Comparison of ENCODE assay signal across 16 cellular contexts in the genomic region with DNA sequence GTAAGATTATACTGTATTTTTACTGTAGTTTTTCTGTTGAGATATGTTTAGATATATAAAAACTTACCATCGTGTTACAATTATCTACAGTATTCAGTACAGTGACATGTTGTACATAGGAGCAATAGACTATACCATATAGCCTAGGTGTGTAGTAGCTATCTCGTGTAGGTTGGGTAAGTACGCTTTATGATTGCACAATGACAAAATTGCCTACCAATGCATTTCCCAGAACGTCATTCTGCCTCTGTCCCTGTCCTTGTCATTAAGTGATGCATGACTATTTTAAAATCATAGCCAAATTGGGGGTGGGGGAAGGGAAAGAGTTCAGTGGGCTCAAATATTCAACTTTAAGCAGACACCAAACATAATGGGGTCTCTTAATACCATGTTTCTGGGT.
DNase-seq lines count a peak whose midpoint lies in the region; ATAC-seq, FAIRE-seq and TF ChIP-seq lines count a peak whose summit lies in the region.
"Had no signal": no experiment of that assay in that cellular context is flagged by ENCODE, and none has a peak within 500 bp of the region (broad histone marks: within the 10 kb centered on the region; RNA-seq: fewer than 3 reads in every experiment).

No MANE protein-coding gene starts in this region.

- no peak overlapping the region for H3K27ac Mint-ChIP-seq in stimulated activated naive CD8-positive, alpha-beta T cell treated with anti-CD3 and anti-CD28 coated beads, Interleukin-15, amount 100 ng/mL, for 72 hours
- H3K27ac Mint-ChIP-seq in Calu3 (ENCODE audit: unreplicated experiment): no peak overlapping the region
- H3K27ac Mint-ChIP-seq: CD8-positive, alpha-beta T cell; H9 had no signal

- H2AFZ ChIP-seq in HepG2 (ENCODE audit: low read length) (no peak overlapping the region), IMR-90 (replicated peaks; ENCODE audit: low read length, poor library complexity) (no peak overlapping the region), K562 (ENCODE audit: low read depth, low read length) (no peak overlapping the region)

- FAIRE-seq in HepG2 (lab: Jason Lieb, UNC) (no peak), K562 (lab: Jason Lieb, UNC) (peak; percentile 57)
- FAIRE-seq: A204.1, GM12892, H1, HTR-8/SVneo had no signal

- peaks cover 5% of the 10 kb centered on the region for H3K4me1 Mint-ChIP-seq in stimulated activated naive CD8-positive, alpha-beta T cell treated with anti-CD3 and anti-CD28 coated beads, Interleukin-15, amount 100 ng/mL, for 72 hours
- H3K4me1 Mint-ChIP-seq in Calu3 (ENCODE audit: low read depth, unreplicated experiment): no peaks in the 10 kb centered on the region

- no peak for TF ChIP-seq RAD21 in HepG2 (CRISPR knock-in tag; IDR thresholded peaks at IDR 0.05)
- no peak for TF ChIP-seq RAD21 in IMR-90 (IDR thresholded peaks at IDR 0.05; ENCODE audit: low read length)
- TF ChIP-seq RAD21 in K562 (CRISPR knock-in tag; conservative IDR thresholded peaks at IDR 0.05 in 1 of 2, IDR thresholded peaks at IDR 0.05 in 1 of 2): no peak

- BruUV-seq in HepG2 (replicated peaks; lab: Mats Ljungman, UMichigan) (no TSS peak), IMR-90 (replicated peaks; lab: Mats Ljungman, UMichigan) (no TSS peak), K562 (replicated peaks; lab: Mats Ljungman, UMichigan) (no TSS peak), Calu3 (replicated peaks; lab: Mats Ljungman, UMichigan) (no TSS peak)

- H4K20me1 ChIP-seq in HepG2 (ENCODE audit: insufficient read depth, low read length) (no peaks in the 10 kb centered on the region), IMR-90 (ENCODE audit: insufficient read depth, low read length) (no peaks in the 10 kb centered on the region), K562 (replicated peaks; ENCODE audit: control insufficient read depth, insufficient read depth, low read length) (no peaks in the 10 kb centered on the region; the same call in 1 of the 2 replicates)

- no peak overlapping the region for H2BK120ac ChIP-seq in IMR-90 (ENCODE audit: low read depth, low read length)

- H3K4me1 ChIP-seq in HepG2 (ENCODE audit: insufficient read depth, low read length): peaks cover 48% of the 10 kb centered on the region
- peaks cover 0 to 2% (median 0%) of the 10 kb centered on the region in 4 donors for H3K4me1 ChIP-seq in right lobe of liver
- peaks cover 2% of the 10 kb centered on the region; the same call in 1 of the 2 replicates for H3K4me1 ChIP-seq in IMR-90 (ENCODE audit: control insufficient read depth, insufficient read depth, low read length)
- H3K4me1 ChIP-seq in K562 (replicated peaks in 1 of 2; ENCODE audit: control insufficient read depth in 2 of 2, insufficient read depth in 2 of 2, low read length in 2 of 2): peaks cover 0 to 15% of the 10 kb centered on the region in 2 experiments; a peak in 3 of 5 replicates

- TF ChIP-seq EP300 in HepG2 (IDR thresholded peaks at IDR 0.05; ENCODE audit: low read depth in 2 of 2, low read length in 2 of 2) (no peak), HepG2 (CRISPR knock-in tag; IDR thresholded peaks at IDR 0.05; ENCODE audit: borderline replicate concordance) (no peak), K562 (IDR thresholded peaks at IDR 0.05; ENCODE audit: low read length) (no peak)

- H3K9me3 Mint-ChIP-seq in stimulated activated naive CD8-positive, alpha-beta T cell treated with anti-CD3 and anti-CD28 coated beads, Interleukin-15, amount 100 ng/mL, for 72 hours: no peaks in the 10 kb centered on the region
- no peaks in the 10 kb centered on the region for H3K9me3 Mint-ChIP-seq in Calu3 (ENCODE audit: low read depth, unreplicated experiment)
- H3K9me3 Mint-ChIP-seq: CD8-positive, alpha-beta T cell; H9 had no signal

- DNase-seq in HepG2 (ENCODE audit: low spot score) (no peak), right lobe of liver (no peak), IMR-90 (no peak), K562 (ENCODE audit: extremely low read depth in 1 of 4, low spot score in 3 of 4) (no peak), Calu3 (no peak)
- no peak for DNase-seq in stimulated activated naive CD8-positive, alpha-beta T cell treated with anti-CD3 and anti-CD28 coated beads, Interleukin-15, amount 100 ng/mL, for 72 hours
- DNase-seq: AML-193; CD8-positive, alpha-beta T cell; DMS 273 treated with DMSO at 0.1 percent for 48 hours; DMS53; GDM1; H9 had no signal

- H3K27me3 ChIP-seq in HepG2 (ENCODE audit: control insufficient read depth in 1 of 2, insufficient read depth in 2 of 2, low read length in 2 of 2) (no peaks in the 10 kb centered on the region; a peak in 3 of 5 replicates), right lobe of liver (peaks cover 0 to 5% of the 10 kb centered on the region in 2 donors), IMR-90 (ENCODE audit: control insufficient read depth, insufficient read depth, low read length) (no peaks in the 10 kb centered on the region; the same call in 1 of the 2 replicates), K562 (ENCODE audit: control insufficient read depth in 2 of 2, insufficient read depth in 2 of 2, low read length in 2 of 2) (no peaks in the 10 kb centered on the region; a peak in 1 of 5 replicates)

- no peak overlapping the region for H3K4ac ChIP-seq in IMR-90 (ENCODE audit: low read depth, low read length)

- no peak overlapping the region for H3K14ac ChIP-seq in IMR-90 (replicated peaks; ENCODE audit: low read depth, low read length)

- peaks cover 39% of the 10 kb centered on the region for H3K27me3 Mint-ChIP-seq in stimulated activated naive CD8-positive, alpha-beta T cell treated with anti-CD3 and anti-CD28 coated beads, Interleukin-15, amount 100 ng/mL, for 72 hours
- peaks cover 22% of the 10 kb centered on the region for H3K27me3 Mint-ChIP-seq in Calu3 (ENCODE audit: unreplicated experiment)

- H2BK5ac ChIP-seq in IMR-90 (ENCODE audit: low read depth, low read length, poor library complexity, severe bottlenecking): no peak overlapping the region

- H3K36me3 Mint-ChIP-seq in Calu3 (ENCODE audit: insufficient read depth, unreplicated experiment): peaks cover 4% of the 10 kb centered on the region
- H3K36me3 Mint-ChIP-seq: CD8-positive, alpha-beta T cell had no signal

- no peaks in the 10 kb centered on the region for H3K9me3 ChIP-seq in HepG2 (ENCODE audit: low read length)
- H3K9me3 ChIP-seq in right lobe of liver: no peaks in the 10 kb centered on the region
- H3K9me3 ChIP-seq in IMR-90 (ENCODE audit: control insufficient read depth, insufficient read depth, low read length): no peaks in the 10 kb centered on the region
- no peaks in the 10 kb centered on the region for H3K9me3 ChIP-seq in K562 (replicated peaks; ENCODE audit: control insufficient read depth, insufficient read depth, low read depth, low read length)

- CTCF ChIA-PET in HepG2 (lab: Yijun Ruan, JAX; ENCODE audit: low intra/inter-chr PET ratio, low total read pairs) (no interaction called here), IMR-90 (lab: Yijun Ruan, JAX) (no interaction called here), K562 (lab: Yijun Ruan, JAX; ENCODE audit: low intra/inter-chr PET ratio) (no interaction called here), Calu3 (lab: Charles Lee) (no interaction called here)

- no peak overlapping the region for H3K4me3 Mint-ChIP-seq in stimulated activated naive CD8-positive, alpha-beta T cell treated with anti-CD3 and anti-CD28 coated beads, Interleukin-15, amount 100 ng/mL, for 72 hours
- H3K4me3 Mint-ChIP-seq in Calu3 (ENCODE audit: low read depth, unreplicated experiment): no peak overlapping the region
- H3K4me3 Mint-ChIP-seq: CD8-positive, alpha-beta T cell; H9 had no signal

- H2AK9ac ChIP-seq in IMR-90 (replicated peaks; ENCODE audit: low read depth, low read length, poor library complexity): no peak overlapping the region

- no peak overlapping the region for H3K56ac ChIP-seq in IMR-90 (ENCODE audit: extremely low read depth, insufficient read depth, low read length)

- H3K9ac ChIP-seq in HepG2 (ENCODE audit: insufficient read depth, low read depth, low read length): no peak overlapping the region
- no peak overlapping the region for H3K9ac ChIP-seq in IMR-90 (ENCODE audit: low read depth, low read length)
- H3K9ac ChIP-seq in K562 (ENCODE audit: insufficient read depth in 1 of 2, low read depth in 2 of 2, low read length in 2 of 2): no peak overlapping the region

- H3K4me3 ChIP-seq in HepG2 (replicated peaks in 1 of 3; ENCODE audit: insufficient read depth in 1 of 3, low read depth in 2 of 3, low read length in 3 of 3) (no peak overlapping the region), right lobe of liver (no peak overlapping the region), IMR-90 (ENCODE audit: insufficient read depth, low read depth, low read length) (no peak overlapping the region), K562 (no peak overlapping the region)

- H3K79me2 ChIP-seq in HepG2 (ENCODE audit: insufficient read depth, low read length) (peaks cover under 1% of the 10 kb centered on the region), K562 (ENCODE audit: control insufficient read depth, insufficient read depth, low read length) (peaks cover 2% of the 10 kb centered on the region; the same call in 2 of the 3 replicates)

- no peak overlapping the region for H2BK15ac ChIP-seq in IMR-90 (ENCODE audit: low read depth, low read length)

- dilution Hi-C loops in IMR-90 (cut with HindIII; ENCODE audit: low sequenced_read_pairs, unreplicated experiment): no loop called here

- ATAC-seq in HepG2 (no peak), right lobe of liver (no peak), IMR-90 (ENCODE audit: low read depth) (no peak), K562 (no peak)
- no peak for ATAC-seq in stimulated activated naive CD8-positive, alpha-beta T cell treated with anti-CD3 and anti-CD28 coated beads, Interleukin-15, amount 100 ng/mL, for 72 hours
- ATAC-seq: CD8-positive, alpha-beta T cell had no signal

- no peak overlapping the region for H3K23ac ChIP-seq in IMR-90 (ENCODE audit: low read depth, low read length)

- no peak overlapping the region for H4K5ac ChIP-seq in IMR-90 (ENCODE audit: low read depth, low read length)

- H2AK5ac ChIP-seq in IMR-90 (ENCODE audit: low read depth, low read length): no peak overlapping the region

- no peak overlapping the region for H2BK20ac ChIP-seq in IMR-90 (ENCODE audit: low read depth, low read length)

- no peak overlapping the region for H4K8ac ChIP-seq in IMR-90 (ENCODE audit: low read depth in 2 of 2, low read length in 2 of 2)

- 5% methylated on average over 4 of the region's 4 CpGs for WGBS in HepG2 (ENCODE audit: low lambda C conversion rate)
- 22% methylated on average over 3 of the region's 4 CpGs for WGBS in right lobe of liver (ENCODE audit: insufficient coverage, low coverage, low lambda C conversion rate, missing lambda C conversion rate)
- no CpG with 5 or more reads among the region's 4 CpGs for WGBS in IMR-90 (ENCODE audit: extremely low coverage in 2 of 2, insufficient read length in 1 of 2), 2 experiments
- 9% methylated on average over 4 of the region's 4 CpGs for WGBS in K562 (ENCODE audit: insufficient coverage, low coverage, missing lambda C conversion rate)

- no peak overlapping the region for H3K4me2 ChIP-seq in HepG2 (ENCODE audit: low read depth, low read length)
- H3K4me2 ChIP-seq in IMR-90 (ENCODE audit: low read depth, low read length): no peak overlapping the region
- H3K4me2 ChIP-seq in K562 (ENCODE audit: insufficient read depth, low read length): no peak overlapping the region

- H3K9me1 ChIP-seq in IMR-90 (ENCODE audit: insufficient read depth, low read length) (0 out of 2 replicates have a peak, but pooled peaks cover 4% of the 10 kb centered on the region), K562 (ENCODE audit: control insufficient read depth, insufficient read depth, low read length) (no peaks in the 10 kb centered on the region)

- POLR2A ChIA-PET in HepG2 (lab: Yijun Ruan, JAX) (no interaction called here), IMR-90 (lab: Charles Lee; ENCODE audit: unreplicated experiment) (no interaction called here), K562 (lab: Yijun Ruan, JAX) (no interaction called here)

- peaks cover 0 to under 1% of the 10 kb centered on the region in 2 experiments; a peak in 1 of 4 replicates for H3K79me1 ChIP-seq in IMR-90 (ENCODE audit: low read depth in 1 of 2, low read length in 2 of 2)

- H3K27ac ChIP-seq in HepG2 (ENCODE audit: extremely low read length, insufficient read depth, low read length): no peak overlapping the region
- no peak overlapping the region for H3K27ac ChIP-seq in right lobe of liver
- no peak overlapping the region for H3K27ac ChIP-seq in IMR-90 (ENCODE audit: insufficient read depth, low read length)
- no peak overlapping the region for H3K27ac ChIP-seq in K562 (ENCODE audit: extremely low read depth, low read depth, low read length)

- in situ Hi-C loops in HepG2 (cut with HindIII; ENCODE audit: extremely low pct_ligation_motif_present, low pct_unique_long_range_greater_than_20kb): loop anchor here (25.0 kb wide), 1 partner anchor 118 kb away; no protein-coding TSS in a partner anchor
- in situ Hi-C loops in IMR-90 (cut with MboI; ENCODE audit: low sequenced_read_pairs): no loop called here
- in situ Hi-C loops in K562 (cut with MboI): no loop called here

- H3K18ac ChIP-seq in IMR-90 (ENCODE audit: low read depth, low read length): no peak overlapping the region

- TF ChIP-seq CTCF in HepG2 (CRISPR knock-in tag; IDR thresholded peaks at IDR 0.05) (no peak), right lobe of liver (IDR thresholded peaks at IDR 0.05) (no peak), IMR-90 (conservative IDR thresholded peaks at IDR 0.05; ENCODE audit: low read depth, low read length) (no peak), K562 (IDR thresholded peaks at IDR 0.05 in 2 of 3, conservative IDR thresholded peaks at IDR 0.05 in 1 of 3; ENCODE audit: insufficient read depth in 2 of 3, low read depth in 1 of 3, low read length in 3 of 3) (no peak), Calu3 (IDR thresholded peaks at IDR 0.05; ENCODE audit: unreplicated experiment) (no peak)

- TF ChIP-seq POLR2A in HepG2 (IDR thresholded peaks at IDR 0.05; ENCODE audit: insufficient read depth in 1 of 2, low read depth in 2 of 2, low read length in 2 of 2): no peak
- no peak for TF ChIP-seq POLR2A in right lobe of liver (IDR thresholded peaks at IDR 0.05)
- TF ChIP-seq POLR2A in IMR-90 (IDR thresholded peaks at IDR 0.05; ENCODE audit: low read depth, low read length): no peak
- no peak for TF ChIP-seq POLR2A in K562 (conservative IDR thresholded peaks at IDR 0.05)

- H3K36me3 ChIP-seq in HepG2 (replicated peaks in 1 of 2; ENCODE audit: control insufficient read depth in 1 of 2, insufficient read depth in 2 of 2, low read length in 2 of 2): no peaks in the 10 kb centered on the region
- no peaks in the 10 kb centered on the region for H3K36me3 ChIP-seq in right lobe of liver
- H3K36me3 ChIP-seq in IMR-90 (ENCODE audit: control insufficient read depth, insufficient read depth, low read length): no peaks in the 10 kb centered on the region
- no peaks in the 10 kb centered on the region for H3K36me3 ChIP-seq in K562 (ENCODE audit: control insufficient read depth, insufficient read depth, low read length)

- no peak overlapping the region for H4K91ac ChIP-seq in IMR-90 (ENCODE audit: insufficient read depth, low read depth, low read length)

- intact Hi-C loops in HepG2 (cut with micrococcal nuclease; ENCODE audit: unreplicated experiment) (no loop called here), right lobe of liver (cut with DNase I) (no loop called here), IMR-90 (cut with micrococcal nuclease) (no loop called here), K562 (cut with micrococcal nuclease) (no loop called here), Calu3 (cut with micrococcal nuclease; ENCODE audit: unreplicated experiment) (loop anchor here (5.0 kb wide), 1 partner anchor 108 kb away; no protein-coding TSS in a partner anchor)

Comparison
In these comparisons a context has a peak if more than half of its experiments do, and no peak if none do; other contexts are left out.
1. Of the 241 proteins assayed by ChIP-seq in both HepG2 and K562: peak only in HepG2: MAFF, MAFK and SMC3; only in K562: IRF9 and MAFG; in both: CEBPB and CEBPG; in neither: 234.